1 cellular context compared by ENCODE assay signal in genomic region chr11:18394300-18394927, GRCh38.
TF ChIP-seq lines count a peak whose summit lies in the region.

LDHA (plus strand) TSS chr11:18394563; CDS start chr11:18396843, 2,280 bp downstream.

TF ChIP-seq in K562, 482 proteins besides CTCF, POLR2A, EP300 and RAD21 (continued from another document and continues in another):
- TF ChIP-seq, protein P1, sequence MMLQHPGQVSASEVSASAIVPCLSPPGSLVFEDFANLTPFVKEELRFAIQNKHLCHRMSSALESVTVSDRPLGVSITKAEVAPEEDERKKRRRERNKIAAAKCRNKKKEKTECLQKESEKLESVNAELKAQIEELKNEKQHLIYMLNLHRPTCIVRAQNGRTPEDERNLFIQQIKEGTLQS (IDR thresholded peaks at IDR 0.05) = peak; percentile 88
- TF ChIP-seq, protein P1 (CRISPR knock-in tag; conservative IDR thresholded peaks at IDR 0.05) = peak; percentile 76; the same call in 1 of the 2 replicates
- TF ChIP-seq MCM2 (IDR thresholded peaks at IDR 0.05; ENCODE audit: low read depth) (no peak), TAF1 (IDR thresholded peaks at IDR 0.05; ENCODE audit: control insufficient read depth, extremely low read depth, insufficient read depth, low read length, severe bottlenecking) (peak; percentile 92), LCOR (CRISPR knock-in tag; IDR thresholded peaks at IDR 0.05) (peak; percentile 93; the same call in 1 of the 2 replicates), PHTF2 (CRISPR knock-in tag; IDR thresholded peaks at IDR 0.05) (no peak), MAFG (tag; conservative IDR thresholded peaks at IDR 0.05) (no peak), MCM3 (IDR thresholded peaks at IDR 0.05) (no peak), MGA (IDR thresholded peaks at IDR 0.05) (peak; percentile 98), FOXO4 (CRISPR knock-in tag; IDR thresholded peaks at IDR 0.05) (no peak), PHB2 (IDR thresholded peaks at IDR 0.05; ENCODE audit: low read depth) (no peak), MTA3 (IDR thresholded peaks at IDR 0.05; ENCODE audit: borderline replicate concordance) (peak; percentile 97), ZNF311 (CRISPR knock-in tag; IDR thresholded peaks at IDR 0.05) (no peak), HLTF (IDR thresholded peaks at IDR 0.05) (no peak), SMARCB1 (IDR thresholded peaks at IDR 0.05; ENCODE audit: insufficient read length, low read depth) (no peak), USF2 (CRISPR knock-in tag; IDR thresholded peaks at IDR 0.05) (peak; percentile 76), FOXA1 (IDR thresholded peaks at IDR 0.05; ENCODE audit: borderline replicate concordance) (no peak), AFF1 (IDR thresholded peaks at IDR 0.05; ENCODE audit: low read depth in 1 of 2, partially characterized antibody in 2 of 2) (no peak), SMARCE1 (IDR thresholded peaks at IDR 0.05) (no peak), POLR2AphosphoS2 (IDR thresholded peaks at IDR 0.05; ENCODE audit: low read length) (no peak; the same call in 1 of the 2 replicates), PHF8 (IDR thresholded peaks at IDR 0.05; ENCODE audit: borderline replicate concordance, low read length) (peak; percentile 97)
- TF ChIP-seq, protein P2, sequence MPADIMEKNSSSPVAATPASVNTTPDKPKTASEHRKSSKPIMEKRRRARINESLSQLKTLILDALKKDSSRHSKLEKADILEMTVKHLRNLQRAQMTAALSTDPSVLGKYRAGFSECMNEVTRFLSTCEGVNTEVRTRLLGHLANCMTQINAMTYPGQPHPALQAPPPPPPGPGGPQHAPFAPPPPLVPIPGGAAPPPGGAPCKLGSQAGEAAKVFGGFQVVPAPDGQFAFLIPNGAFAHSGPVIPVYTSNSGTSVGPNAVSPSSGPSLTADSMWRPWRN (IDR thresholded peaks at IDR 0.05; ENCODE audit: low read depth) = peak; percentile 44; the same call in 1 of the 2 replicates
